In the genomic region with DNA sequence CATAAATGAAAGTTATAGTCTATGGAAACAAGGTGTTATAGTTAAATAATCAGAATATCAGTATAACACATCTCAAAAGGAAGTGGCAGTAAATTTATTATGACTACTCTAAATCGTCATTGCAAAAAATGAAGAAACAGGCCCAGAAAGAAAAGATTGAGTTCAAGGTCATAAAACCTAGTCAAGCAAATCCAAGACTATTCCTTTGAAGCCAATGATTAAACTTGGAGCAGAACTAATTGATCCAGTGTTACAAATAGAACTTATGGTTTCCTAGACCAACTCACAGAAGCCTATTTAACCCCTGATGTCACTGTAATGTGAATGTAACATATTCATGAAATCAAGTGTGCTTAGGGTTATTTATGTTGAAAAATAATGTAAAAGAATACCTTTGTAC, we compare ENCODE assay signal across 10 cellular contexts. TPM values are rescaled to one million over a fixed set of nuclear protein-coding genes. Genes with fewer than 3 reads are reported as not detected.
A peak's percentile ranks its signal among the peaks of the same experiment; 100 is the strongest.
DNase-seq lines count a peak whose midpoint lies in the region; ATAC-seq and TF ChIP-seq lines count a peak whose summit lies in the region.
"Had no signal": no experiment of that assay in that cellular context is flagged by ENCODE, and none has a peak within 500 bp of the region (broad histone marks: within the 10 kb centered on the region; RNA-seq: fewer than 3 reads in every experiment).

No MANE protein-coding gene starts in this region.

- no peaks in the 10 kb centered on the region for H3K36me3 ChIP-seq in IMR-90 (ENCODE audit: control insufficient read depth, insufficient read depth, low read length)
- no peaks in the 10 kb centered on the region for H3K36me3 ChIP-seq in mammary epithelial cell (ENCODE audit: insufficient read depth, low read length)

- POLR2A ChIA-PET in IMR-90 (lab: Charles Lee; ENCODE audit: unreplicated experiment), result no interaction called here

- dilution Hi-C loops in IMR-90 (cut with HindIII; ENCODE audit: low sequenced_read_pairs, unreplicated experiment) (no loop called here), mammary epithelial cell (cut with HindIII; ENCODE audit: low sequenced_read_pairs) (no loop called here)

- no peak overlapping the region for H2BK15ac ChIP-seq in IMR-90 (ENCODE audit: low read depth, low read length)

- no peak overlapping the region for H3K27ac Mint-ChIP-seq in CD14-positive monocyte
- H3K27ac Mint-ChIP-seq in natural killer cell, result peak overlapping the region; percentile 85 to 87

- no peaks in the 10 kb centered on the region for H3K9me1 ChIP-seq in IMR-90 (ENCODE audit: insufficient read depth, low read length)

- TF ChIP-seq CTCF in CD14-positive monocyte (IDR thresholded peaks at IDR 0.05) (no peak), IMR-90 (conservative IDR thresholded peaks at IDR 0.05; ENCODE audit: low read depth, low read length) (no peak), mammary epithelial cell (conservative IDR thresholded peaks at IDR 0.05 in 1 of 2, IDR thresholded peaks at IDR 0.05 in 1 of 2; ENCODE audit: extremely low read depth in 1 of 2, insufficient read depth in 1 of 2, low read depth in 1 of 2, low read length in 2 of 2) (no peak), natural killer cell (IDR thresholded peaks at IDR 0.05) (no peak)

- H2BK5ac ChIP-seq in IMR-90 (ENCODE audit: low read depth, low read length, poor library complexity, severe bottlenecking), result no peak overlapping the region

- no peak overlapping the region for H2BK120ac ChIP-seq in IMR-90 (ENCODE audit: low read depth, low read length)

- H3K79me1 ChIP-seq in IMR-90 (ENCODE audit: low read depth in 1 of 2, low read length in 2 of 2), result peaks cover 0 to 7% of the 10 kb centered on the region in 2 experiments; a peak in 1 of 4 replicates

- H3K4me2 ChIP-seq in IMR-90 (ENCODE audit: low read depth, low read length) (peak overlapping the region; percentile 68; the same call in 1 of the 2 replicates), mammary epithelial cell (ENCODE audit: insufficient read depth, low read depth, low read length) (peak overlapping the region; percentile 77)

- intact Hi-C loops in CD14-positive monocyte (cut with micrococcal nuclease), result no loop called here
- intact Hi-C loops in IMR-90 (cut with micrococcal nuclease), result no loop called here
- intact Hi-C loops in mammary epithelial cell (cut with micrococcal nuclease), result no loop called here
- intact Hi-C loops in natural killer cell (cut with micrococcal nuclease), result no loop called here

- H3K4me3 Mint-ChIP-seq in CD14-positive monocyte (peak overlapping the region; percentile 76 to 79), natural killer cell (peak overlapping the region; percentile 90)

- H3K4ac ChIP-seq in IMR-90 (ENCODE audit: low read depth, low read length), result no peak overlapping the region

- WGBS in IMR-90 (ENCODE audit: extremely low coverage in 2 of 2, insufficient read length in 1 of 2), 2 experiments, result no CpG with 5 or more reads among the region's 1 CpG
- 20% methylated on average over 1 of the region's 1 CpG for WGBS in mammary epithelial cell (ENCODE audit: low coverage, missing lambda C conversion rate)

- H3K27me3 ChIP-seq in IMR-90 (ENCODE audit: control insufficient read depth, insufficient read depth, low read length), result peaks cover 3% of the 10 kb centered on the region
- no peaks in the 10 kb centered on the region for H3K27me3 ChIP-seq in mammary epithelial cell (ENCODE audit: insufficient read depth, low read length)

- no peak overlapping the region for H3K18ac ChIP-seq in IMR-90 (ENCODE audit: low read depth, low read length)

- H3K4me3 ChIP-seq in IMR-90 (ENCODE audit: insufficient read depth, low read depth, low read length) (no peak overlapping the region), mammary epithelial cell (replicated peaks in 1 of 3; ENCODE audit: insufficient read depth in 1 of 3, low read depth in 2 of 3, low read length in 3 of 3) (peak overlapping the region in 2 of 3 experiments; percentile 66 to 85)

- H3K4me1 Mint-ChIP-seq in CD14-positive monocyte, result peaks cover 35% of the 10 kb centered on the region
- peaks cover 38 to 42% of the 10 kb centered on the region in 2 donors for H3K4me1 Mint-ChIP-seq in natural killer cell

- H4K8ac ChIP-seq in IMR-90 (ENCODE audit: low read depth in 2 of 2, low read length in 2 of 2), result no peak overlapping the region

- H4K20me1 ChIP-seq in IMR-90 (ENCODE audit: insufficient read depth, low read length) (peaks cover 13% of the 10 kb centered on the region), mammary epithelial cell (ENCODE audit: insufficient read depth, low read length) (no peaks in the 10 kb centered on the region)

- ATAC-seq in IMR-90 (ENCODE audit: low read depth), result no peak
- ATAC-seq in natural killer cell, result no peak

- no peak for TF ChIP-seq RAD21 in IMR-90 (IDR thresholded peaks at IDR 0.05; ENCODE audit: low read length)

- in situ Hi-C loops in IMR-90 (cut with MboI; ENCODE audit: low sequenced_read_pairs), result no loop called here
- in situ Hi-C loops in mammary epithelial cell (cut with MboI; ENCODE audit: low sequenced_read_pairs in 2 of 2), result no loop called here

- no peak overlapping the region for H4K5ac ChIP-seq in IMR-90 (ENCODE audit: low read depth, low read length)

- H3K23ac ChIP-seq in IMR-90 (ENCODE audit: low read depth, low read length), result no peak overlapping the region

- H3K14ac ChIP-seq in IMR-90 (replicated peaks; ENCODE audit: low read depth, low read length), result no peak overlapping the region

- H3K27me3 Mint-ChIP-seq in CD14-positive monocyte (ENCODE audit: low read depth in 3 of 3) (peaks cover 0 to 2% (median 0%) of the 10 kb centered on the region in 3 donors), natural killer cell (ENCODE audit: low read depth in 2 of 2) (peaks cover 0 to 17% of the 10 kb centered on the region in 2 donors)

- DNase-seq in CD14-positive monocyte (ENCODE audit: low spot score), result no peak
- no peak for DNase-seq in IMR-90
- no peak for DNase-seq in mammary epithelial cell
- no peak for DNase-seq in natural killer cell
- no peak for DNase-seq in pons (ENCODE audit: low spot score)
- DNase-seq in SW 1271 (lab: John Stamatoyannopoulos, UW), result no peak
- no peak for DNase-seq in stimulated activated CD4-positive, alpha-beta T cell treated with anti-CD3 and anti-CD28 coated beads, Interleukin-4, amount 100 ng/mL, for 4 hours
- DNase-seq in NCI-H446 (lab: John Stamatoyannopoulos, UW), result no peak
- DNase-seq: NCI-H1930; stimulated activated CD4-positive, alpha-beta T cell treated with anti-CD3 and anti-CD28 coated beads, Interleukin-12 subunit alpha, Interleukin-12 subunit beta, amount 100 ng/mL, for 4 hours had no signal

- no peaks in the 10 kb centered on the region for H3K4me1 ChIP-seq in IMR-90 (ENCODE audit: control insufficient read depth, insufficient read depth, low read length)
- peaks cover 2% of the 10 kb centered on the region for H3K4me1 ChIP-seq in mammary epithelial cell (ENCODE audit: insufficient read depth, low read length)

- no peak overlapping the region for H3K9ac ChIP-seq in IMR-90 (ENCODE audit: low read depth, low read length)
- H3K9ac ChIP-seq in mammary epithelial cell (ENCODE audit: insufficient read depth, low read length), result peak overlapping the region; percentile 53

- CTCF ChIA-PET in IMR-90 (lab: Yijun Ruan, JAX), result no interaction called here
- CTCF ChIA-PET in mammary epithelial cell (lab: Charles Lee; ENCODE audit: low non-redundant PET), result no interaction called here

- H3K27ac ChIP-seq in IMR-90 (ENCODE audit: insufficient read depth, low read length) (no peak overlapping the region), mammary epithelial cell (ENCODE audit: insufficient read depth, low read depth, low read length) (no peak overlapping the region)

- no peak overlapping the region; the same call in 1 of the 2 replicates for H3K56ac ChIP-seq in IMR-90 (ENCODE audit: extremely low read depth, insufficient read depth, low read length)

- TF ChIP-seq POLR2A in IMR-90 (IDR thresholded peaks at IDR 0.05; ENCODE audit: low read depth, low read length), result no peak

- H2AK5ac ChIP-seq in IMR-90 (ENCODE audit: low read depth, low read length), result no peak overlapping the region

- no TSS peak for BruUV-seq in IMR-90 (replicated peaks; lab: Mats Ljungman, UMichigan)
- TSS peak; percentile 38 for BruUV-seq in mammary epithelial cell (replicated peaks; lab: Mats Ljungman, UMichigan)

- no peak overlapping the region for H2BK20ac ChIP-seq in IMR-90 (ENCODE audit: low read depth, low read length)

- H3K9me3 ChIP-seq in IMR-90 (ENCODE audit: control insufficient read depth, insufficient read depth, low read length), result no peaks in the 10 kb centered on the region
- H3K9me3 ChIP-seq in mammary epithelial cell (replicated peaks; ENCODE audit: insufficient read depth, low read length), result no peaks in the 10 kb centered on the region

- H3K79me2 ChIP-seq in mammary epithelial cell (ENCODE audit: insufficient read depth, low read length), result peaks cover 65% of the 10 kb centered on the region

- peaks cover 0 to 13% of the 10 kb centered on the region in 2 donors for H3K36me3 Mint-ChIP-seq in CD14-positive monocyte
- no peaks in the 10 kb centered on the region for H3K36me3 Mint-ChIP-seq in natural killer cell

- no peak overlapping the region for H2AFZ ChIP-seq in IMR-90 (replicated peaks; ENCODE audit: low read length, poor library complexity)
- H2AFZ ChIP-seq in mammary epithelial cell (ENCODE audit: low read depth, low read length), result no peak overlapping the region

- no peak overlapping the region for H4K91ac ChIP-seq in IMR-90 (ENCODE audit: insufficient read depth, low read depth, low read length)

- H3K9me3 Mint-ChIP-seq in CD14-positive monocyte, result peaks cover 0 to 15% (median 2%) of the 10 kb centered on the region in 7 donors
- no peaks in the 10 kb centered on the region for H3K9me3 Mint-ChIP-seq in natural killer cell

- no peak overlapping the region for H2AK9ac ChIP-seq in IMR-90 (replicated peaks; ENCODE audit: low read depth, low read length, poor library complexity)

RNA-seq across cellular contexts. Expression of a gene that starts 1.9 kb away (rescaled TPM):
- polyA plus RNA-seq in CD14-positive monocyte (1 to 10 TPM; 5.0 to 8.2 TPM), IMR-90 (2012; rRNA removed) (2.8 and 4.0 TPM in 2 replicates), mammary epithelial cell (6.0 TPM)
- total RNA-seq in IMR-90 (2012; rRNA removed) (13.8 and 25.3 TPM in 2 replicates), mammary epithelial cell (10 to 100 TPM; 32.7 to 59.7 TPM), natural killer cell (10 to 100 TPM; 31.9 to 35.9 (median 32.6) TPM)
- 0.65 and 0.79 TPM in 2 replicates for polyA plus RNA-seq in IMR-90 (2012; cell fraction: cytosol; rRNA removed)
- 0.72 and 4.7 TPM in 2 replicates for polyA plus RNA-seq in IMR-90 (2012; cell fraction: nucleus; rRNA removed; ENCODE audit: low replicate concordance)
- polyA minus RNA-seq in mammary epithelial cell, result 11.9 TPM

RNA-seq across cellular contexts. Expression of a gene that starts 11.3 kb away (rescaled TPM):
- polyA plus RNA-seq in CD14-positive monocyte, result 1 to 10 TPM; 7.6 to 9.6 TPM
- total RNA-seq in IMR-90 (2012; rRNA removed), result 5.8 and 5.9 TPM in 2 replicates
- 3.7 and 4.4 TPM in 2 replicates for polyA plus RNA-seq in IMR-90 (2012; rRNA removed)
- polyA plus RNA-seq in IMR-90 (2012; cell fraction: cytosol; rRNA removed), result 2.1 and 2.4 TPM in 2 replicates
- polyA plus RNA-seq in IMR-90 (2012; cell fraction: nucleus; rRNA removed; ENCODE audit: low replicate concordance), result 1.5 and 3.2 TPM in 2 replicates
- total RNA-seq in mammary epithelial cell, result 1 to 10 TPM; 4.0 to 4.8 TPM
- polyA plus RNA-seq in mammary epithelial cell, result 2.4 TPM
- polyA minus RNA-seq in mammary epithelial cell, result not detected
- total RNA-seq in natural killer cell, result 10 to 100 TPM; 10.1 to 20.6 (median 12.8) TPM

RNA-seq across cellular contexts. Expression of a gene that starts 55.8 kb away (rescaled TPM):
- polyA plus RNA-seq in CD14-positive monocyte (not detected), IMR-90 (2012; rRNA removed) (1.1 and 1.5 TPM in 2 replicates), mammary epithelial cell (1.5 TPM)
- total RNA-seq in IMR-90 (2012; rRNA removed) (0.36 and 0.83 TPM in 2 replicates), mammary epithelial cell (1 to 10 TPM; 1.2 to 1.3 TPM), natural killer cell (1 to 10 TPM; 4.4 to 8.9 (median 5.6) TPM)
- polyA plus RNA-seq in IMR-90 (2012; cell fraction: cytosol; rRNA removed), result 0.53 and 0.99 TPM in 2 replicates
- 1.5 and 6.3 TPM in 2 replicates for polyA plus RNA-seq in IMR-90 (2012; cell fraction: nucleus; rRNA removed; ENCODE audit: low replicate concordance)
- not detected for polyA minus RNA-seq in mammary epithelial cell

Comparison
In these comparisons a context has a peak if more than half of its experiments do, and no peak if none do; other contexts are left out.
1. H3K27ac Mint-ChIP-seq: peak in natural killer cell (2 of 2); none in CD14-positive monocyte (0 of 7).